19 cellular contexts compared by ENCODE assay signal in the genomic region with DNA sequence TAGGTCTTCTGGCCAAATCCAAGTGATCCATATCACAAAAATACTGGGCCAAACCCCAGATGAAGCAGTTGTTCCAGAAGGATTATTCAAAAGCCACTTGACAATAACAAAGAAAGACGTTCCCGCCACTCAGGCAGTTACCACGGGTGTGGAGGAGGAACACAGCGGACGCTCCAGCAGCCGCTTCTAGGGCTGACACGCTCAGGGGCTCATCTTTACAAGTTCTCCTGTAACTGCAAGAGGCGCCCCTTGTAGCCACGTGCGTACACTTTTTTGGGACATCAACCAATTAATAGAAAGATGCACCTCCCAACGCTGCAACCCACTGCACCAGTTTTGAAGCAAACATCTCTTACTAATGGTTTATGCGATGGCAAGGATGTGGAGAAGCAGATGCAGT.
"Had no signal": no experiment of that assay in that cellular context is flagged by ENCODE, and none has a peak within 500 bp of the region (broad histone marks: within the 10 kb centered on the region; RNA-seq: fewer than 3 reads in every experiment).

No MANE protein-coding gene starts in this region.

- H3K4me3 ChIP-seq: esophagus squamous epithelium, lung, prostate gland, right atrium auricular region, thoracic aorta, tibial nerve, upper lobe of left lung, vagina had no signal

- H3K36me3 ChIP-seq: esophagus squamous epithelium, neutrophil, prostate gland, right atrium auricular region, thoracic aorta, tibial nerve, upper lobe of left lung, vagina had no signal

- H3K4me1 Mint-ChIP-seq: memory B cell; natural killer cell; stimulated activated memory B cell treated with anti-CD40 and anti-IgM and Interleukin-4, amounts not matched to agents 10 μg/mL and 1 μg/mL and 100 μg/mL, for 72 hours had no signal

- DNase-seq: cortex of kidney; effector memory CD8-positive, alpha-beta T cell; erythroblast; esophagus squamous epithelium; left ventricle myocardium superior; natural killer cell; stimulated activated CD4-positive, alpha-beta T cell treated with anti-CD3 and anti-CD28 coated beads, Interleukin-4, amount 100 ng/mL, for 4 hours; stimulated activated naive CD8-positive, alpha-beta T cell treated with anti-CD3 and anti-CD28 coated beads, Interleukin-15, Interleukin-2, amounts not matched to agents 100 U/mL and 50 U/mL, for 24 hours; upper lobe of left lung had no signal

- H3K27me3 Mint-ChIP-seq: stimulated activated memory B cell treated with anti-CD40 and anti-IgM and Interleukin-4, amounts not matched to agents 10 μg/mL and 1 μg/mL and 100 μg/mL, for 72 hours had no signal

- H3K9me3 Mint-ChIP-seq: effector memory CD8-positive, alpha-beta T cell; natural killer cell; stimulated activated memory B cell treated with anti-CD40 and anti-IgM and Interleukin-4, amounts not matched to agents 10 μg/mL and 1 μg/mL and 100 μg/mL, for 72 hours had no signal

- H3K36me3 Mint-ChIP-seq: memory B cell; natural killer cell; stimulated activated memory B cell treated with anti-CD40 and anti-IgM and Interleukin-4, amounts not matched to agents 10 μg/mL and 1 μg/mL and 100 μg/mL, for 72 hours had no signal

- H3K9me3 ChIP-seq: esophagus squamous epithelium, neutrophil, prostate gland, right atrium auricular region, thoracic aorta, tibial nerve, upper lobe of left lung, vagina had no signal

- H3K27ac Mint-ChIP-seq: effector memory CD8-positive, alpha-beta T cell; memory B cell; natural killer cell; stimulated activated memory B cell treated with anti-CD40 and anti-IgM and Interleukin-4, amounts not matched to agents 10 μg/mL and 1 μg/mL and 100 μg/mL, for 72 hours had no signal

- H3K27me3 ChIP-seq: esophagus squamous epithelium, neutrophil, right atrium auricular region, tibial nerve, upper lobe of left lung, vagina had no signal

- H3K27ac ChIP-seq: esophagus squamous epithelium, neutrophil, parathyroid adenoma, prostate gland, right atrium auricular region, thoracic aorta, tibial nerve, upper lobe of left lung, vagina had no signal

- H3K4me1 ChIP-seq: esophagus squamous epithelium, parathyroid adenoma, prostate gland, right atrium auricular region, tibial nerve, vagina had no signal

- H3K4me3 Mint-ChIP-seq: effector memory CD8-positive, alpha-beta T cell; memory B cell; natural killer cell; stimulated activated memory B cell treated with anti-CD40 and anti-IgM and Interleukin-4, amounts not matched to agents 10 μg/mL and 1 μg/mL and 100 μg/mL, for 72 hours had no signal
